9 cellular contexts compared by ENCODE assay signal in the genomic region with DNA sequence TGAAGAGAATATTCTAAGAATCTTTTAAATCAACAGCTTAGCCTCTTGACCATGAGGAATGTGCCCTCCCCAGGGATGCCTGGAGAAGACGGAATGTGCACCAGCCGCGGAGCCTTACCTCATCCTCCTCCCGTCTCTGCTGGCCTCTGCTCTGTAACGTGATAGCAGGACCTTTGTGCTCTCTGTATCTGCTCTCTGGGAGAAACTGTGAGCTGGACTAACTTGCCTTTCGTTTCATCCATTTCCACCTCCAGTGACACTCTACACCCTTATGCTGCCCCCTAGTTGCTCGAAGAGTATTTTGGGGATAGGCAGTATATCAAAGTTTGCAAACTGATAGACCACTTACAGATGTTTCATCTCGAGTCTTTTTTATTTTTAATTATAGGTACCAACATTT.
A peak's percentile ranks its signal among the peaks of the same experiment; 100 is the strongest.
DNase-seq lines count a peak whose midpoint lies in the region; ATAC-seq and TF ChIP-seq lines count a peak whose summit lies in the region.
"Had no signal": no experiment of that assay in that cellular context is flagged by ENCODE, and none has a peak within 500 bp of the region (broad histone marks: within the 10 kb centered on the region; RNA-seq: fewer than 3 reads in every experiment).

No MANE protein-coding gene starts in this region.

- H3K4me1 ChIP-seq in Panc1 (ENCODE audit: control insufficient read depth, insufficient read depth, low read length): no peaks in the 10 kb centered on the region
- no peaks in the 10 kb centered on the region for H3K4me1 ChIP-seq in foreskin keratinocyte
- no peaks in the 10 kb centered on the region for H3K4me1 ChIP-seq in parathyroid adenoma

- H3K4me3 ChIP-seq in Panc1 (ENCODE audit: low read depth in 2 of 2, low read length in 2 of 2) (no peak overlapping the region), parathyroid adenoma (ENCODE audit: low read depth, low read length) (no peak overlapping the region)

- ATAC-seq in Panc1 (no peak), foreskin keratinocyte (no peak), GM18858 (IDR thresholded peaks at IDR 0.05; ENCODE audit: unreplicated experiment) (no peak)

- POLR2A ChIA-PET in Panc1 (lab: Charles Lee): no interaction called here

- peak; percentile 20 for DNase-seq in Panc1 (ENCODE audit: low read depth, low spot score)
- DNase-seq in foreskin keratinocyte: no peak
- DNase-seq in cerebellum (ENCODE audit: low spot score): no peak
- no peak for DNase-seq in activated CD4-positive, alpha-beta T cell treated with anti-CD3 and anti-CD28 coated beads for 1 hour
- no peak for DNase-seq in NOMO-1 (lab: John Stamatoyannopoulos, UW; ENCODE audit: unreplicated experiment in 2 of 2)

- no peak overlapping the region for H2AFZ ChIP-seq in parathyroid adenoma

- intact Hi-C loops in Panc1 (cut with micrococcal nuclease; ENCODE audit: unreplicated experiment): no loop called here

- in situ Hi-C loops in Panc1 (cut with HindIII; ENCODE audit: low pct_unique_long_range_greater_than_20kb, low sequenced_read_pairs): no loop called here

- no TSS peak for BruUV-seq in Panc1 (replicated peaks; lab: Mats Ljungman, UMichigan)

- H3K79me2 ChIP-seq in parathyroid adenoma: no peaks in the 10 kb centered on the region

- H3K27me3 ChIP-seq in Panc1 (ENCODE audit: control insufficient read depth, insufficient read depth, low read length) (no peaks in the 10 kb centered on the region), foreskin keratinocyte (no peaks in the 10 kb centered on the region), parathyroid adenoma (ENCODE audit: control insufficient read depth, insufficient read depth, low read length) (no peaks in the 10 kb centered on the region)

- H3K9me3 ChIP-seq in Panc1 (ENCODE audit: control insufficient read depth, insufficient read depth, low read depth, low read length) (no peaks in the 10 kb centered on the region), parathyroid adenoma (ENCODE audit: control insufficient read depth, low read length) (no peaks in the 10 kb centered on the region)

- H3K36me3 ChIP-seq in Panc1 (ENCODE audit: control insufficient read depth, insufficient read depth, low read length) (no peaks in the 10 kb centered on the region), parathyroid adenoma (ENCODE audit: control insufficient read depth, insufficient read depth, low read length) (no peaks in the 10 kb centered on the region)

- H3K9ac ChIP-seq in parathyroid adenoma: no peak overlapping the region
- H3K9ac ChIP-seq: KMS-11 had no signal

- H3K4me2 ChIP-seq in parathyroid adenoma (ENCODE audit: low read length): no peak overlapping the region
- H3K4me2 ChIP-seq: KMS-11 had no signal

- CTCF ChIA-PET in Panc1 (lab: Charles Lee): no interaction called here

- peak; percentile 9 for TF ChIP-seq CTCF in GM12873 (IDR thresholded peaks at IDR 0.05; ENCODE audit: insufficient read depth, low read depth, low read length, missing control alignments)
- no peak for TF ChIP-seq CTCF in Panc1 (IDR thresholded peaks at IDR 0.05)
- TF ChIP-seq CTCF in foreskin keratinocyte (conservative IDR thresholded peaks at IDR 0.05): peak; percentile 40
- TF ChIP-seq CTCF in parathyroid adenoma (IDR thresholded peaks at IDR 0.05): peak; percentile 11

- H3K27ac ChIP-seq in Panc1 (ENCODE audit: low read length) (no peak overlapping the region), foreskin keratinocyte (no peak overlapping the region), parathyroid adenoma (no peak overlapping the region)
- H3K27ac ChIP-seq: KMS-11 had no signal
